Comparison of ENCODE assay signal across 23 cellular contexts in the genomic region with DNA sequence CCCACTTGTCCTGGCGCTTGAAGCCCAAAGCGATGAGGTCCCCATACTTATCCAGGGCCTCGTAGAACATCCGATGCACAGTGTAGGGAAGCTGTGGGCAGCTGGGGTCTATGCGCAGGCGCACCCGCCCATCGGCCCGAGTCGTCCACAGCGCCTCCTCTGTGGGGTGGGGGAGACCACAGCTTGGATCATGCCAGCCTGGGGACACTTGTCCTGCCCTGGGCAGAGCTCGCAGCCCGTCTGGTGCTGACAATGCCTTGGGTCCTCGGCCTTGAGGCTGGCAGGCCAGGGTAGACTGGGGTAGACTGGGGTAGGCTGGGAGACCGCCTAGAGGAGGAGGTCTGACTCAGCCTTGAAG. TPM values are rescaled to one million over a fixed set of nuclear protein-coding genes. Genes with fewer than 3 reads are reported as not detected.
"Had no signal": no experiment of that assay in that cellular context is flagged by ENCODE, and none has a peak within 500 bp of the region (broad histone marks: within the 10 kb centered on the region; RNA-seq: fewer than 3 reads in every experiment).

No MANE protein-coding gene starts in this region.

- ATAC-seq: activated CD8-positive, alpha-beta memory T cell treated with anti-CD3 and anti-CD28 coated beads, Interleukin-2, amount 10 ng/mL, durations not matched to agents 7 days and 5 days; left lung; natural killer cell; WTC11 had no signal

- H3K27me3 ChIP-seq: breast epithelium, left lung, ovary, right lobe of liver, testis, vagina had no signal

- H3K4me1 ChIP-seq: breast epithelium, foreskin keratinocyte, left lung, right lobe of liver, testis, vagina had no signal

- H3K9me3 ChIP-seq: breast epithelium, left lung, ovary, right lobe of liver, testis, vagina had no signal

- H3K36me3 ChIP-seq: breast epithelium, left lung, ovary, right lobe of liver, vagina had no signal

- H3K27ac ChIP-seq: breast epithelium, foreskin keratinocyte, left lung, ovary, right lobe of liver, skin epidermis, testis, vagina had no signal

- H3K4me3 ChIP-seq: breast epithelium, left lung, ovary, right lobe of liver, skin epidermis, testis, vagina had no signal

- DNase-seq: activated CD4-positive, alpha-beta memory T cell treated with anti-CD3 and anti-CD28 coated beads, Interleukin-2, amount 10 ng/mL, durations not matched to agents 7 days and 5 days; activated CD4-positive, alpha-beta T cell treated with anti-CD3 and anti-CD28 coated beads for 4 hours; activated CD8-positive, alpha-beta memory T cell treated with anti-CD3 and anti-CD28 coated beads, Interleukin-2, amount 10 ng/mL, durations not matched to agents 7 days and 5 days; activated naive CD8-positive, alpha-beta T cell treated with anti-CD3 and anti-CD28 coated beads for 36 hours; cerebellar nuclear complex; effector CD4-positive, alpha-beta T cell; erythroblast; foreskin keratinocyte; kidney; left lung; midbrain; natural killer cell; ovary; stimulated activated CD4-positive, alpha-beta T cell treated with anti-CD3 and anti-CD28 coated beads, Interleukin-2, amount 100 ng/mL, for 24 hours; T1000; trophoblast cell had no signal

RNA-seq across cellular contexts. Expression of gene ACSBG1, which starts 39.8 kb away (rescaled TPM):
- total RNA-seq: activated CD4-positive, alpha-beta memory T cell treated with anti-CD3 and anti-CD28 coated beads, Interleukin-2, amount 10 ng/mL, durations not matched to agents 7 days and 5 days; foreskin keratinocyte; pulmonary artery endothelial cell; right lobe of liver had no signal
